In genomic region chr15:57026016-57026602, GRCh38 we compare ENCODE assay signal across 21 cellular contexts.
DNase-seq lines count a peak whose midpoint lies in the region; ATAC-seq, FAIRE-seq and TF ChIP-seq lines count a peak whose summit lies in the region.
"Had no signal": no experiment of that assay in that cellular context is flagged by ENCODE, and none has a peak within 500 bp of the region (broad histone marks: within the 10 kb centered on the region; RNA-seq: fewer than 3 reads in every experiment).

No MANE protein-coding gene starts in this region.

- 32 to 53% methylated on average over 2 of the region's 2 CpGs for WGBS in GM23248 (ENCODE audit: low coverage in 1 of 2, low lambda C conversion rate in 2 of 2, missing lambda C conversion rate in 2 of 2), 2 experiments
- 96% methylated on average over 2 of the region's 2 CpGs for WGBS in mammary epithelial cell (ENCODE audit: low coverage, missing lambda C conversion rate)
- 91 to 94% methylated on average over 2 of the region's 2 CpGs for WGBS in aorta, 2 donors

- 0 out of 2 replicates have a peak overlapping the region, but pooled peaks have one; percentile 25 for H3K27ac ChIP-seq in GM23248
- H3K27ac ChIP-seq in mammary epithelial cell (ENCODE audit: insufficient read depth, low read depth, low read length): peak overlapping the region; percentile 5
- peak overlapping the region; percentile 77 for H3K27ac ChIP-seq in neural progenitor cell
- no peak overlapping the region for H3K27ac ChIP-seq in aorta (ENCODE audit: low read depth in 1 of 2, low read length in 2 of 2)
- H3K27ac ChIP-seq: BLaER1, testis had no signal

- peaks cover 15% of the 10 kb centered on the region for H3K4me1 ChIP-seq in GM23248 (ENCODE audit: insufficient read depth)
- H3K4me1 ChIP-seq in mammary epithelial cell (ENCODE audit: insufficient read depth, low read length): peaks cover 14% of the 10 kb centered on the region
- peaks cover 29% of the 10 kb centered on the region for H3K4me1 ChIP-seq in neural progenitor cell
- H3K4me1 ChIP-seq in aorta (ENCODE audit: control insufficient read depth in 1 of 2, insufficient read depth in 2 of 2, low read length in 2 of 2): peaks cover 0 to 2% of the 10 kb centered on the region in 2 donors
- H3K4me1 ChIP-seq: testis had no signal

- H4K20me1 ChIP-seq in GM23248 (ENCODE audit: insufficient read depth): no peaks in the 10 kb centered on the region
- H4K20me1 ChIP-seq in mammary epithelial cell (ENCODE audit: insufficient read depth, low read length): no peaks in the 10 kb centered on the region
- peaks cover 46% of the 10 kb centered on the region for H4K20me1 ChIP-seq in neural progenitor cell (ENCODE audit: low read depth)

- TF ChIP-seq CTCF in mammary epithelial cell (conservative IDR thresholded peaks at IDR 0.05 in 1 of 2, IDR thresholded peaks at IDR 0.05 in 1 of 2; ENCODE audit: extremely low read depth in 1 of 2, insufficient read depth in 1 of 2, low read depth in 1 of 2, low read length in 2 of 2) (no peak), neural progenitor cell (IDR thresholded peaks at IDR 0.05) (no peak)

- H2AFZ ChIP-seq in GM23248: no peak overlapping the region
- no peak overlapping the region for H2AFZ ChIP-seq in mammary epithelial cell (ENCODE audit: low read depth, low read length)
- no peak overlapping the region for H2AFZ ChIP-seq in neural progenitor cell (replicated peaks)
- H2AFZ ChIP-seq: GM23338 had no signal

- no peaks in the 10 kb centered on the region for H3K36me3 ChIP-seq in GM23248 (ENCODE audit: low read depth)
- H3K36me3 ChIP-seq in mammary epithelial cell (ENCODE audit: insufficient read depth, low read length): no peaks in the 10 kb centered on the region
- H3K36me3 ChIP-seq in neural progenitor cell: peaks cover 8% of the 10 kb centered on the region
- H3K36me3 ChIP-seq in aorta (ENCODE audit: control insufficient read depth in 1 of 2, insufficient read depth in 2 of 2, low read length in 1 of 2): no peaks in the 10 kb centered on the region

- intact Hi-C loops in mammary epithelial cell (cut with micrococcal nuclease) (no loop called here), aorta (cut with DNase I) (no loop called here)

- H3K4me1 Mint-ChIP-seq in neural progenitor cell: peaks cover 1% of the 10 kb centered on the region

- CTCF ChIA-PET in mammary epithelial cell (lab: Charles Lee; ENCODE audit: low non-redundant PET): no interaction called here

- H3K79me2 ChIP-seq in GM23248 (ENCODE audit: insufficient read depth): peaks cover 99% of the 10 kb centered on the region
- H3K79me2 ChIP-seq in mammary epithelial cell (ENCODE audit: insufficient read depth, low read length): peaks cover 92% of the 10 kb centered on the region
- H3K79me2 ChIP-seq in neural progenitor cell (ENCODE audit: low read depth): peaks cover 100% of the 10 kb centered on the region

- no peaks in the 10 kb centered on the region for H3K27me3 Mint-ChIP-seq in neural progenitor cell (ENCODE audit: insufficient read depth, low read depth)
- H3K27me3 Mint-ChIP-seq: activated CD8-positive, alpha-beta memory T cell treated with anti-CD3 and anti-CD28 coated beads, Interleukin-2, amount 10 ng/mL, durations not matched to agents 7 days and 5 days; effector memory CD8-positive, alpha-beta T cell had no signal

- no peak overlapping the region for H3K9ac ChIP-seq in GM23248
- no peak overlapping the region for H3K9ac ChIP-seq in mammary epithelial cell (ENCODE audit: insufficient read depth, low read length)
- H3K9ac ChIP-seq in neural progenitor cell: no peak overlapping the region
- H3K9ac ChIP-seq: BLaER1 had no signal

- peaks cover 46% of the 10 kb centered on the region for H3K9me3 Mint-ChIP-seq in neural progenitor cell
- H3K9me3 Mint-ChIP-seq: effector memory CD8-positive, alpha-beta T cell had no signal

- no peak for ATAC-seq in aorta (ENCODE audit: low FRiP score)
- ATAC-seq: activated CD8-positive, alpha-beta memory T cell treated with anti-CD3 and anti-CD28 coated beads, Interleukin-2, amount 10 ng/mL, durations not matched to agents 7 days and 5 days; effector memory CD8-positive, alpha-beta T cell had no signal

- H3K4me3 ChIP-seq in GM23248 (no peak overlapping the region), mammary epithelial cell (replicated peaks in 1 of 3; ENCODE audit: insufficient read depth in 1 of 3, low read depth in 2 of 3, low read length in 3 of 3) (no peak overlapping the region), neural progenitor cell (no peak overlapping the region), aorta (ENCODE audit: low read length in 2 of 2) (no peak overlapping the region)
- H3K4me3 ChIP-seq: BLaER1, GM23338, testis had no signal

- H3K4me3 Mint-ChIP-seq in neural progenitor cell: no peak overlapping the region
- H3K4me3 Mint-ChIP-seq: activated CD8-positive, alpha-beta memory T cell treated with anti-CD3 and anti-CD28 coated beads, Interleukin-2, amount 10 ng/mL, durations not matched to agents 7 days and 5 days; effector memory CD8-positive, alpha-beta T cell; GM23338 had no signal

- BruUV-seq in mammary epithelial cell (replicated peaks; lab: Mats Ljungman, UMichigan): no TSS peak

- dilution Hi-C loops in mammary epithelial cell (cut with HindIII; ENCODE audit: low sequenced_read_pairs): no loop called here

- no peak for FAIRE-seq in RCC 7860 (lab: Jason Lieb, UNC)

- in situ Hi-C loops in GM23248 (cut with MboI) (no loop called here), mammary epithelial cell (cut with MboI; ENCODE audit: low sequenced_read_pairs in 2 of 2) (no loop called here)

- no peaks in the 10 kb centered on the region for H3K9me3 ChIP-seq in GM23248 (ENCODE audit: low read depth)
- no peaks in the 10 kb centered on the region for H3K9me3 ChIP-seq in mammary epithelial cell (replicated peaks; ENCODE audit: insufficient read depth, low read length)
- peaks cover 11% of the 10 kb centered on the region for H3K9me3 ChIP-seq in neural progenitor cell (ENCODE audit: low read depth)
- no peaks in the 10 kb centered on the region for H3K9me3 ChIP-seq in aorta (ENCODE audit: control insufficient read depth, low read length)
- H3K9me3 ChIP-seq: testis had no signal

- H3K27ac Mint-ChIP-seq in neural progenitor cell: no peak overlapping the region
- H3K27ac Mint-ChIP-seq: activated CD8-positive, alpha-beta memory T cell treated with anti-CD3 and anti-CD28 coated beads, Interleukin-2, amount 10 ng/mL, durations not matched to agents 7 days and 5 days; effector memory CD8-positive, alpha-beta T cell; GM23338 had no signal

- H3K27me3 ChIP-seq in GM23248 (replicated peaks; ENCODE audit: insufficient read depth) (no peaks in the 10 kb centered on the region), mammary epithelial cell (ENCODE audit: insufficient read depth, low read length) (no peaks in the 10 kb centered on the region), neural progenitor cell (no peaks in the 10 kb centered on the region), aorta (ENCODE audit: control insufficient read depth in 1 of 2, insufficient read depth in 2 of 2, low read length in 1 of 2) (no peaks in the 10 kb centered on the region)
- H3K27me3 ChIP-seq: BLaER1, testis had no signal

- H3K36me3 Mint-ChIP-seq in neural progenitor cell: peaks cover 33% of the 10 kb centered on the region

- H3F3A ChIP-seq in GM23248 (ENCODE audit: insufficient read depth): peaks cover under 1% of the 10 kb centered on the region; the same call in 1 of the 2 replicates
- H3F3A ChIP-seq in neural progenitor cell (ENCODE audit: low read depth): peaks cover 19% of the 10 kb centered on the region

- DNase-seq in COR-L47 (lab: John Stamatoyannopoulos, UW) (peak; percentile 68), GM23248 (no peak), mammary epithelial cell (no peak), neural progenitor cell (ENCODE audit: low spot score) (no peak), aorta (no peak), RCC 7860 (ENCODE audit: low spot score) (no peak), HuH-7.5 (ENCODE audit: low spot score) (no peak)
- DNase-seq: activated CD4-positive, alpha-beta T cell treated with anti-CD3 and anti-CD28 coated beads for 1 hour; activated CD8-positive, alpha-beta memory T cell treated with anti-CD3 and anti-CD28 coated beads, Interleukin-2, amount 10 ng/mL, durations not matched to agents 7 days and 5 days; activated gamma-delta T cell treated with Interleukin-2 at 50 U/mL for 16 hours; amygdala; effector memory CD8-positive, alpha-beta T cell; hypothalamus; KG1; occipital lobe; stimulated activated CD4-positive, alpha-beta T cell treated with anti-CD3 and anti-CD28 coated beads, Interleukin-4, amount 100 ng/mL, for 4 hours; stimulated activated CD8-positive, alpha-beta memory T cell treated with anti-CD3 and anti-CD28 coated beads, Interleukin-4, amount 100 ng/mL, for 48 hours; T-helper 9 cell; testis had no signal

- H3K4me2 ChIP-seq in GM23248 (ENCODE audit: unreplicated experiment): no peak overlapping the region
- H3K4me2 ChIP-seq in mammary epithelial cell (ENCODE audit: insufficient read depth, low read depth, low read length): no peak overlapping the region
- H3K4me2 ChIP-seq in neural progenitor cell: peak overlapping the region; percentile 37
- H3K4me2 ChIP-seq: BLaER1 had no signal

- H3K9me2 ChIP-seq in GM23248 (ENCODE audit: insufficient read depth): no peaks in the 10 kb centered on the region

Comparison
In these comparisons a context has a peak if more than half of its experiments do, and no peak if none do; other contexts are left out.
1. H3K27ac ChIP-seq: peak in GM23248 (single experiment), mammary epithelial cell (single experiment) and neural progenitor cell (single experiment); none in aorta (0 of 2).